ENCODE assay signal across 19 cellular contexts in genomic region chr4:81541546-81541945, GRCh38.
DNase-seq lines count a peak whose midpoint lies in the region; ATAC-seq and TF ChIP-seq lines count a peak whose summit lies in the region.
"Had no signal": no experiment of that assay in that cellular context is flagged by ENCODE, and none has a peak within 500 bp of the region (broad histone marks: within the 10 kb centered on the region; RNA-seq: fewer than 3 reads in every experiment).

No MANE protein-coding gene starts in this region.

- H3K4me3 Mint-ChIP-seq in osteocyte (ENCODE audit: unreplicated experiment) = no peak overlapping the region
- H3K4me3 Mint-ChIP-seq: CD8-positive, alpha-beta T cell; GM23338 had no signal

- no peaks in the 10 kb centered on the region for H3K36me3 ChIP-seq in sigmoid colon
- H3K36me3 ChIP-seq: SJCRH30 had no signal

- TF ChIP-seq POLR2A in sigmoid colon (IDR thresholded peaks at IDR 0.05) = no peak

- H3K27me3 Mint-ChIP-seq in osteocyte (ENCODE audit: unreplicated experiment) = no peaks in the 10 kb centered on the region

- H3K27me3 ChIP-seq in sigmoid colon = no peaks in the 10 kb centered on the region
- H3K27me3 ChIP-seq: SJCRH30 had no signal

- intact Hi-C loops in sigmoid colon (cut with DNase I) = no loop called here

- ATAC-seq in GM18517 (IDR thresholded peaks at IDR 0.05; ENCODE audit: unreplicated experiment) = no peak
- ATAC-seq: CD8-positive, alpha-beta T cell; GM23338 had no signal

- WGBS in sigmoid colon, 2 donors = 17 to 47% methylated on average over 2 of the region's 2 CpGs

- no peaks in the 10 kb centered on the region for H3K4me1 Mint-ChIP-seq in osteocyte (ENCODE audit: unreplicated experiment)
- H3K4me1 Mint-ChIP-seq: GM23338 had no signal

- H3K4me1 ChIP-seq in sigmoid colon = no peaks in the 10 kb centered on the region
- H3K4me1 ChIP-seq: SJCRH30 had no signal

- H3K36me3 Mint-ChIP-seq in osteocyte (ENCODE audit: unreplicated experiment) = no peaks in the 10 kb centered on the region
- H3K36me3 Mint-ChIP-seq: CD8-positive, alpha-beta T cell had no signal

- TF ChIP-seq CTCF in sigmoid colon (IDR thresholded peaks at IDR 0.05) = no peak
- no peak for TF ChIP-seq CTCF in osteocyte (IDR thresholded peaks at IDR 0.05)

- H3K27ac ChIP-seq in epithelial cell of prostate = peak overlapping the region; percentile 5
- no peak overlapping the region for H3K27ac ChIP-seq in sigmoid colon
- H3K27ac ChIP-seq: KMS-11, SJCRH30 had no signal

- H3K27ac Mint-ChIP-seq in osteocyte (ENCODE audit: unreplicated experiment) = no peak overlapping the region
- H3K27ac Mint-ChIP-seq: CD8-positive, alpha-beta T cell; GM23338 had no signal

- H3K9me3 ChIP-seq in sigmoid colon = no peaks in the 10 kb centered on the region
- H3K9me3 ChIP-seq: SJCRH30 had no signal

- DNase-seq in NCI-H82 (lab: John Stamatoyannopoulos, UW) (peak; percentile 9), NCI-H82 treated with DMSO at 0.1 percent for 48 hours (lab: John Stamatoyannopoulos, UW; ENCODE audit: unreplicated experiment) (no peak), NCI-H510A treated with DMSO at 0.1 percent for 48 hours (lab: John Stamatoyannopoulos, UW) (peak; percentile 64), epithelial cell of prostate (ENCODE audit: low read depth, low spot score) (no peak), sigmoid colon (no peak), osteocyte (ENCODE audit: extremely low spot score, unreplicated experiment) (no peak)
- DNase-seq: AML-193; C1 segment of cervical spinal cord; CD8-positive, alpha-beta T cell; HCEC 1CT; IMR-90; NCI-H1092 treated with DMSO at 0.1 percent for 48 hours; NCI-H1436 treated with DMSO at 0.1 percent for 48 hours; NCI-H2171 treated with DMSO at 0.1 percent for 48 hours; OCI-M1; SJCRH30 had no signal

- TF ChIP-seq EP300 in sigmoid colon (IDR thresholded peaks at IDR 0.05) = no peak

- peaks cover 6% of the 10 kb centered on the region for H3K9me3 Mint-ChIP-seq in osteocyte (ENCODE audit: unreplicated experiment)

- H3K4me3 ChIP-seq in sigmoid colon = no peak overlapping the region
- H3K4me3 ChIP-seq: GM23338, SJCRH30 had no signal

Comparison
In these comparisons a context has a peak if more than half of its experiments do, and no peak if none do; other contexts are left out.
1. DNase-seq: peak in NCI-H82 (single experiment) and NCI-H510A treated with DMSO at 0.1 percent for 48 hours (single experiment); none in NCI-H82 treated with DMSO at 0.1 percent for 48 hours (single experiment), epithelial cell of prostate (single experiment), sigmoid colon (single experiment) and osteocyte (single experiment).